ENCODE assay signal across 13 cellular contexts in the genomic region with DNA sequence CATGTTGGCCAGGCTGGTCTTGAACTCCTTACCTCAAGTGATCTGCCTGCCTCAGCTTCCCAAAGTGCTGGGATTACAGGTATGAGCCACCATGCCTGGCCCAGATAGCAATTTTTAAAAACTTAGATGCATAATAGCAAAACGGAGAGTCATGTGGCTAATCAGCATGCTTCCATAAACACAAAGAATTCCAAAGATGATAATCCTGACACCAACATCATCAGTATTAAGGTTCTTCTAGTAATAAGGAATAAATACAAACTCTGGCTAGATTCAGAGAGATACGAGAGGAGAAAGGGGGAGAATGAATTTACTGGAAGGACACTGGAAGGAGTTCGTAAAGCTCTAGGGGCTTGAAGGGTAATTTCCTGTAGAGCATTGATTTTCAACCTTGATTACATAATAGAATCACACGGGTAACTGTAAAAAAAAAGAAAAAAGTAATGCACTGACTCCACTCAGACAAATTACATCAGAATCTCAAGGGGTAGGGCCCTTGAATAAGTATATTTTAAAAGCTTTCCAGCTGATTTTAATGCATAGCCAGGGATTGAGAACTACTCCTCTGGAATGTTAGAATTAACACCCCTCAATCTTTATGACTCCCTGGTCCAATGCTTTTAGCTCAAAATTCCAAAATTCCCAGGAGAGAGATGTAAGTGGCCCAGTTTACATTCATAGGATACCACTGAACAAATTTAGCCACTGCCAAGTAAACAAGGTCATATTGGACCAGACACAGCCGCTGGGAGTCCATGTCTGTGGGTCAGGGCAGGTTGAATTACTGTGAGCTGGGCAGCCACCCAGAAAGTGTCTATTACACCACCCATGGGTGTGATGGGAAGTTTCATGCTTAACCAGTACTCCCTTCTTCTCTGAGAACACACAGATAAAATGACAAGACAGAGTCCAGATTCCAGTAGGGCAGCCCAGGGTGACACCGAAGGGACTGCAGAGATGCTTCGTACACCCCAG.
DNase-seq lines count a peak whose midpoint lies in the region; FAIRE-seq and TF ChIP-seq lines count a peak whose summit lies in the region.
"Had no signal": no experiment of that assay in that cellular context is flagged by ENCODE, and none has a peak within 500 bp of the region (broad histone marks: within the 10 kb centered on the region; RNA-seq: fewer than 3 reads in every experiment).

No MANE protein-coding gene starts in this region.

- no peak for TF ChIP-seq CTCF in epithelial cell of esophagus (IDR thresholded peaks at IDR 0.05; ENCODE audit: insufficient read depth, low read depth, low read length, missing control alignments)

- no peak overlapping the region for H3K27ac Mint-ChIP-seq in activated T-cell treated with anti-CD3 and anti-CD28 coated beads, Interleukin-2, amount 50 U/mL, for 24 hours

- no peaks in the 10 kb centered on the region for H3K4me1 Mint-ChIP-seq in activated T-cell treated with anti-CD3 and anti-CD28 coated beads, Interleukin-2, amount 50 U/mL, for 24 hours (ENCODE audit: low read depth)

- H3K4me3 ChIP-seq in MG63 = no peak overlapping the region
- H3K4me3 ChIP-seq in epithelial cell of esophagus (ENCODE audit: low read length) = no peak overlapping the region
- H3K4me3 ChIP-seq: Peyer's patch, thoracic aorta had no signal

- no peaks in the 10 kb centered on the region for H3K27me3 Mint-ChIP-seq in activated T-cell treated with anti-CD3 and anti-CD28 coated beads, Interleukin-2, amount 50 U/mL, for 24 hours

- no peaks in the 10 kb centered on the region for H3K36me3 Mint-ChIP-seq in activated T-cell treated with anti-CD3 and anti-CD28 coated beads, Interleukin-2, amount 50 U/mL, for 24 hours (ENCODE audit: low read depth)

- H3K27me3 ChIP-seq in MG63 = no peaks in the 10 kb centered on the region
- H3K27me3 ChIP-seq: Peyer's patch had no signal

- H3K9me3 ChIP-seq in MG63 = no peaks in the 10 kb centered on the region
- H3K9me3 ChIP-seq: Peyer's patch, thoracic aorta had no signal

- peak; percentile 37 for DNase-seq in A172 (ENCODE audit: low spot score)
- DNase-seq in MG63 = peak; percentile 81
- DNase-seq in epithelial cell of esophagus (ENCODE audit: low read depth) = peak; percentile 50
- DNase-seq in mucosa of gallbladder (ENCODE audit: low spot score) = peak; percentile 81
- DNase-seq in activated T-cell treated with anti-CD3 and anti-CD28 coated beads, Interleukin-2, amount 50 U/mL, for 24 hours = no peak
- DNase-seq in HTR-8/SVneo (ENCODE audit: insufficient read length, low spot score) = no peak
- no peak for DNase-seq in ureter (ENCODE audit: low spot score)
- DNase-seq in NCI-H748 (lab: John Stamatoyannopoulos, UW; ENCODE audit: unreplicated experiment) = no peak
- DNase-seq: activated naive CD4-positive, alpha-beta T cell treated with anti-CD3 and anti-CD28 coated beads, Interleukin-2, amount 50 U/mL, for 16 hours; AML-193; stimulated activated CD4-positive, alpha-beta T cell treated with anti-CD3 and anti-CD28 coated beads, Interleukin-2, amount 100 ng/mL, for 24 hours had no signal

- FAIRE-seq in HTR-8/SVneo (lab: Jason Lieb, UNC) = no peak

- no peak overlapping the region for H3K4me3 Mint-ChIP-seq in activated T-cell treated with anti-CD3 and anti-CD28 coated beads, Interleukin-2, amount 50 U/mL, for 24 hours

- no peaks in the 10 kb centered on the region for H3K9me3 Mint-ChIP-seq in activated T-cell treated with anti-CD3 and anti-CD28 coated beads, Interleukin-2, amount 50 U/mL, for 24 hours

- no peaks in the 10 kb centered on the region for H3K36me3 ChIP-seq in MG63
- H3K36me3 ChIP-seq: Peyer's patch, thoracic aorta had no signal

Comparison
In these comparisons a context has a peak if more than half of its experiments do, and no peak if none do; other contexts are left out.
1. DNase-seq: peak in A172 (single experiment), MG63 (single experiment), epithelial cell of esophagus (single experiment) and mucosa of gallbladder (single experiment); none in activated T-cell treated with anti-CD3 and anti-CD28 coated beads, Interleukin-2, amount 50 U/mL, for 24 hours (single experiment), HTR-8/SVneo (single experiment), ureter (single experiment) and NCI-H748 (single experiment).